Comparison of ENCODE assay signal across 10 cellular contexts in the genomic region with DNA sequence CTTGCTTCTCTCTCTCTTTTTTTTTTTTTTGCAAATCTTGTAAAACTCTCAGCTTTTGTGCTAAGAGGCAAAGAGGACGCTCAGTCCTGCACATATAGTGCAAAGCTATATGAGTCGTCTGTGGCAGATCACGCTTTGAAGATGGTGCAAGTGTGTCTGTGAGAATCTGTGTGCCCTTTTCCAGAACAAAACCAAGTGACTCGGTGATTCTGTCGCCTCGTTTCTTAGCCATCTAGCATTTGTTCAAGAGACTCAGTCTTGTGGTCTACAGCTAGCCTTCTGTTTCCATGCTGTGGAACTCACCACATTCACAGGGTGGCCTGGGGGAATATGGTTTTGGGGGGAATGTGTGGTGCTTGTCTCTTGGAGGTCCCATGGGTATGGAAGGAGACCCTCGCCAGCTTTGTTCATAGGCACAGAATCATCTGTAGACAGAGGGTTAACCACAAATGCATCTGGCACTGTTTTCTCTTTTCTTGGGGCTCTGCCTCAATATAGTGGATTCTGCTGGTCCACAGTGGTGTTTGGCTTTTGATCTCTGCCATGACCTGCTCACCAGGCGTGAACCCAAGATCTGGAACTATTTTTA.
DNase-seq lines count a peak whose midpoint lies in the region; ATAC-seq, FAIRE-seq and TF ChIP-seq lines count a peak whose summit lies in the region.
"Had no signal": no experiment of that assay in that cellular context is flagged by ENCODE, and none has a peak within 500 bp of the region (broad histone marks: within the 10 kb centered on the region; RNA-seq: fewer than 3 reads in every experiment).

No MANE protein-coding gene starts in this region.

- POLR2A ChIA-PET in MCF 10A (lab: Yijun Ruan, JAX): interaction anchor here (0.5 to 2.9 kb wide), 7 partner anchors 9 to 310 kb away, joined by 3 to 17 read pairs (median 3); no protein-coding TSS in a partner anchor

- H3K27me3 Mint-ChIP-seq in activated naive CD4-positive, alpha-beta T cell treated with anti-CD3 and anti-CD28 coated beads, Interleukin-2, amount 10 ng/mL, durations not matched to agents 7 days and 5 days: no peaks in the 10 kb centered on the region
- H3K27me3 Mint-ChIP-seq in MCF 10A (ENCODE audit: insufficient read depth, unreplicated experiment): no peaks in the 10 kb centered on the region

- ATAC-seq in upper lobe of right lung: no peak

- peaks cover 16% of the 10 kb centered on the region for H3K36me3 Mint-ChIP-seq in activated naive CD4-positive, alpha-beta T cell treated with anti-CD3 and anti-CD28 coated beads, Interleukin-2, amount 10 ng/mL, durations not matched to agents 7 days and 5 days
- peaks cover 5% of the 10 kb centered on the region for H3K36me3 Mint-ChIP-seq in MCF 10A (ENCODE audit: insufficient read depth, unreplicated experiment)
- H3K36me3 Mint-ChIP-seq: CD8-positive, alpha-beta memory T cell had no signal

- H3K27ac Mint-ChIP-seq in activated naive CD4-positive, alpha-beta T cell treated with anti-CD3 and anti-CD28 coated beads, Interleukin-2, amount 10 ng/mL, durations not matched to agents 7 days and 5 days: peak overlapping the region; percentile 83
- H3K27ac Mint-ChIP-seq in MCF 10A (ENCODE audit: low read depth, unreplicated experiment): peak overlapping the region; percentile 89

- H3K4me3 ChIP-seq in mucosa of stomach (ENCODE audit: low read length): no peak overlapping the region
- peak overlapping the region; percentile 28 for H3K4me3 ChIP-seq in upper lobe of right lung
- H3K4me3 ChIP-seq in small intestine (ENCODE audit: low read depth in 1 of 2, low read length in 2 of 2): peak overlapping the region in 1 of 2 donors; percentile 5

- H3K27me3 ChIP-seq in mucosa of stomach (ENCODE audit: control insufficient read depth, insufficient read depth, low read length): no peaks in the 10 kb centered on the region
- no peaks in the 10 kb centered on the region for H3K27me3 ChIP-seq in upper lobe of right lung
- no peaks in the 10 kb centered on the region for H3K27me3 ChIP-seq in small intestine (ENCODE audit: control insufficient read depth in 2 of 2, insufficient read depth in 2 of 2, low read length in 2 of 2)

- CTCF ChIA-PET in activated naive CD4-positive, alpha-beta T cell treated with anti-CD3 and anti-CD28 coated beads, Interleukin-2, amount 10 ng/mL, durations not matched to agents 7 days and 5 days (lab: Charles Lee): interaction anchor here (0.8 to 1.5 kb wide), 3 partner anchors 16 to 223 kb away, joined by 3 to 6 read pairs (median 3); no protein-coding TSS in a partner anchor
- CTCF ChIA-PET in MCF 10A (lab: Yijun Ruan, JAX): interaction anchor here (0.5 to 1.7 kb wide), 6 partner anchors 13 to 656 kb away, joined by 3 to 5 read pairs (median 3); no protein-coding TSS in a partner anchor

- WGBS in small intestine, 3 donors: 32 to 41% (median 37%) methylated on average over 8 of the region's 8 CpGs

- H3K4me1 ChIP-seq in mucosa of stomach (ENCODE audit: control insufficient read depth, insufficient read depth, low read length): peaks cover 18% of the 10 kb centered on the region
- H3K4me1 ChIP-seq in upper lobe of right lung: peaks cover 60% of the 10 kb centered on the region
- H3K4me1 ChIP-seq in small intestine (ENCODE audit: control insufficient read depth in 2 of 2, insufficient read depth in 1 of 2, low read depth in 1 of 2, low read length in 1 of 2): peaks cover 2 to 13% of the 10 kb centered on the region in 2 donors

- DNase-seq in activated naive CD4-positive, alpha-beta T cell treated with anti-CD3 and anti-CD28 coated beads, Interleukin-2, amount 10 ng/mL, durations not matched to agents 7 days and 5 days: no peak
- DNase-seq in activated naive CD4-positive, alpha-beta T cell treated with anti-CD3 and anti-CD28 coated beads, Interleukin-2, amount 50 U/mL, for 16 hours: no peak
- DNase-seq in MCF 10A (ENCODE audit: unreplicated experiment) (no peak), upper lobe of right lung (no peak), activated gamma-delta T cell (lab: John Stamatoyannopoulos, UW) (no peak), medulla oblongata (ENCODE audit: extremely low spot score) (no peak), small intestine (no peak)
- DNase-seq: CD8-positive, alpha-beta memory T cell had no signal

- TSS peak; percentile 62 for BruUV-seq in MCF 10A (replicated peaks; lab: Mats Ljungman, UMichigan)

- H3K27ac ChIP-seq in upper lobe of right lung: peak overlapping the region; percentile 74
- H3K27ac ChIP-seq in small intestine (ENCODE audit: low read depth in 1 of 2, low read length in 1 of 2): peak overlapping the region in 1 of 2 donors; percentile 93
- H3K27ac ChIP-seq: VCaP had no signal

- TF ChIP-seq CTCF in MCF 10A (IDR thresholded peaks at IDR 0.05; ENCODE audit: unreplicated experiment) (no peak), upper lobe of right lung (IDR thresholded peaks at IDR 0.05) (no peak)

- FAIRE-seq in small intestine (lab: Jason Lieb, UNC): no peak

- peak overlapping the region; percentile 60 for H3K9ac ChIP-seq in mucosa of stomach (ENCODE audit: low read length)

- no peaks in the 10 kb centered on the region for H3K36me3 ChIP-seq in mucosa of stomach (ENCODE audit: control insufficient read depth, insufficient read depth, low read length)
- no peaks in the 10 kb centered on the region for H3K36me3 ChIP-seq in upper lobe of right lung
- no peaks in the 10 kb centered on the region for H3K36me3 ChIP-seq in small intestine (ENCODE audit: control insufficient read depth in 2 of 2, insufficient read depth in 2 of 2, low read length in 2 of 2)

- H3K4me3 Mint-ChIP-seq in activated naive CD4-positive, alpha-beta T cell treated with anti-CD3 and anti-CD28 coated beads, Interleukin-2, amount 10 ng/mL, durations not matched to agents 7 days and 5 days: peak overlapping the region; percentile 54
- H3K4me3 Mint-ChIP-seq in MCF 10A (ENCODE audit: unreplicated experiment): peak overlapping the region; percentile 55

- H3K9me3 ChIP-seq in mucosa of stomach (ENCODE audit: control insufficient read depth, low read length): no peaks in the 10 kb centered on the region
- H3K9me3 ChIP-seq in upper lobe of right lung: no peaks in the 10 kb centered on the region
- H3K9me3 ChIP-seq in small intestine (ENCODE audit: control insufficient read depth, low read depth): no peaks in the 10 kb centered on the region

- H3K9me3 Mint-ChIP-seq in activated naive CD4-positive, alpha-beta T cell treated with anti-CD3 and anti-CD28 coated beads, Interleukin-2, amount 10 ng/mL, durations not matched to agents 7 days and 5 days: no peaks in the 10 kb centered on the region
- no peaks in the 10 kb centered on the region for H3K9me3 Mint-ChIP-seq in MCF 10A (ENCODE audit: unreplicated experiment)
- H3K9me3 Mint-ChIP-seq: CD8-positive, alpha-beta memory T cell had no signal

- peaks cover 50% of the 10 kb centered on the region for H3K4me1 Mint-ChIP-seq in activated naive CD4-positive, alpha-beta T cell treated with anti-CD3 and anti-CD28 coated beads, Interleukin-2, amount 10 ng/mL, durations not matched to agents 7 days and 5 days
- peaks cover 54% of the 10 kb centered on the region for H3K4me1 Mint-ChIP-seq in MCF 10A (ENCODE audit: insufficient read depth, unreplicated experiment)

- intact Hi-C loops in MCF 10A (cut with micrococcal nuclease) (no loop called here), upper lobe of right lung (cut with DNase I) (no loop called here)
